In the genomic region with DNA sequence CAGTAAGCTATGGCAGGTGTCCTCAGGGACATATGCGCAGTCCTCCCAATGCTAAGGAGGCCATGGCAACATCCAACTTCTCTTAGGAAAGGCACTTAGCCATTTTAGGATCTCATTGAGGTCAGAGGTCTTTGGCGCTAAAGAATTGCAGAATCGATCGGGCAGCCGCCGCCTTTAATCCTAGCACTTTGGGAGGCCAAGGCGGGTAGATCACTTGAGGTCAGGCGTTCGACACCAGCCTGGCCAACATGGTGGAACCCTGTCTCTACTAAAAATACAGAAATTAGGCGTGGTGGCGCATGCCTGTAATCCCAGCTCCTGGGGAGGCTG, we compare ENCODE assay signal across 9 cellular contexts. TPM values are rescaled to one million over a fixed set of nuclear protein-coding genes. Genes with fewer than 3 reads are reported as not detected.
DNase-seq lines count a peak whose midpoint lies in the region; ATAC-seq and TF ChIP-seq lines count a peak whose summit lies in the region.
"Had no signal": no experiment of that assay in that cellular context is flagged by ENCODE, and none has a peak within 500 bp of the region (broad histone marks: within the 10 kb centered on the region; RNA-seq: fewer than 3 reads in every experiment).

No MANE protein-coding gene starts in this region.

- peak overlapping the region in 1 of 2 donors; percentile 23 for H3K9ac ChIP-seq in liver (ENCODE audit: low read depth in 1 of 2, low read length in 2 of 2)

- peaks cover 1 to 49% (median 36%) of the 10 kb centered on the region in 4 donors for H3K4me1 ChIP-seq in liver (ENCODE audit: control insufficient read depth in 4 of 4, insufficient read depth in 4 of 4, low read length in 3 of 4)
- H3K4me1 ChIP-seq in testis = peaks cover 15% of the 10 kb centered on the region

- peak overlapping the region in 2 of 3 donors; percentile 56 to 69 for H3K4me3 ChIP-seq in liver (ENCODE audit: low read depth in 1 of 3, low read length in 3 of 3)
- H3K4me3 ChIP-seq in testis = peak overlapping the region in 1 of 2 donors; percentile 89

- peak overlapping the region; percentile 82 for H3K4me3 Mint-ChIP-seq in activated naive CD4-positive, alpha-beta T cell treated with anti-CD3 and anti-CD28 coated beads, Interleukin-2, amount 10 ng/mL, durations not matched to agents 7 days and 5 days
- H3K4me3 Mint-ChIP-seq in activated naive CD8-positive, alpha-beta T cell treated with anti-CD3 and anti-CD28 coated beads for 36 hours = peak overlapping the region; percentile 88

- H3K27ac Mint-ChIP-seq in activated naive CD4-positive, alpha-beta T cell treated with anti-CD3 and anti-CD28 coated beads, Interleukin-2, amount 10 ng/mL, durations not matched to agents 7 days and 5 days = peak overlapping the region; percentile 86
- H3K27ac Mint-ChIP-seq in activated naive CD8-positive, alpha-beta T cell treated with anti-CD3 and anti-CD28 coated beads for 36 hours = peak overlapping the region; percentile 89

- ATAC-seq in HG02852 (IDR thresholded peaks at IDR 0.05; ENCODE audit: unreplicated experiment) = no peak

- H3K36me3 Mint-ChIP-seq in activated naive CD4-positive, alpha-beta T cell treated with anti-CD3 and anti-CD28 coated beads, Interleukin-2, amount 10 ng/mL, durations not matched to agents 7 days and 5 days = peaks cover 4% of the 10 kb centered on the region
- H3K36me3 Mint-ChIP-seq in activated naive CD8-positive, alpha-beta T cell treated with anti-CD3 and anti-CD28 coated beads for 36 hours = peaks cover 2% of the 10 kb centered on the region

- H3K36me3 ChIP-seq in liver (ENCODE audit: control insufficient read depth in 4 of 4, insufficient read depth in 3 of 4, low read depth in 1 of 4, low read length in 3 of 4) (peaks cover 0 to 2% (median under 1%) of the 10 kb centered on the region in 4 donors), testis (ENCODE audit: low read depth, missing control alignments) (no peaks in the 10 kb centered on the region)

- intact Hi-C loops in testis (cut with DNase I; ENCODE audit: low total_unique reads) = no loop called here

- TF ChIP-seq RAD21 in liver (IDR thresholded peaks at IDR 0.05) = no peak

- H3K9me3 ChIP-seq in liver (ENCODE audit: control insufficient read depth in 4 of 4, low read length in 3 of 4) (no peaks in the 10 kb centered on the region), testis (no peaks in the 10 kb centered on the region)

- H3K9me3 Mint-ChIP-seq in activated naive CD4-positive, alpha-beta T cell treated with anti-CD3 and anti-CD28 coated beads, Interleukin-2, amount 10 ng/mL, durations not matched to agents 7 days and 5 days = no peaks in the 10 kb centered on the region
- no peaks in the 10 kb centered on the region for H3K9me3 Mint-ChIP-seq in activated naive CD8-positive, alpha-beta T cell treated with anti-CD3 and anti-CD28 coated beads for 36 hours

- H3K27me3 Mint-ChIP-seq in activated naive CD4-positive, alpha-beta T cell treated with anti-CD3 and anti-CD28 coated beads, Interleukin-2, amount 10 ng/mL, durations not matched to agents 7 days and 5 days = peaks cover 15% of the 10 kb centered on the region
- no peaks in the 10 kb centered on the region for H3K27me3 Mint-ChIP-seq in activated naive CD8-positive, alpha-beta T cell treated with anti-CD3 and anti-CD28 coated beads for 36 hours

- TF ChIP-seq CTCF in liver (IDR thresholded peaks at IDR 0.05; ENCODE audit: low read depth, low read length, missing input control) (no peak), testis (IDR thresholded peaks at IDR 0.05) (no peak)

- H3K27ac ChIP-seq in liver (ENCODE audit: low read depth in 1 of 2, low read length in 2 of 2) = peak overlapping the region; percentile 88 to 93
- peak overlapping the region; percentile 83 to 89 for H3K27ac ChIP-seq in testis

- no peak for DNase-seq in activated naive CD4-positive, alpha-beta T cell treated with anti-CD3 and anti-CD28 coated beads, Interleukin-2, amount 10 ng/mL, durations not matched to agents 7 days and 5 days
- DNase-seq in activated naive CD4-positive, alpha-beta T cell treated with anti-CD3 and anti-CD28 coated beads, Interleukin-2, amount 50 U/mL, for 16 hours = no peak
- DNase-seq in activated naive CD8-positive, alpha-beta T cell treated with anti-CD3 and anti-CD28 coated beads for 36 hours = no peak
- DNase-seq in testis (no peak), NCI-H2107 treated with DMSO at 0.1 percent for 48 hours (lab: John Stamatoyannopoulos, UW; ENCODE audit: unreplicated experiment) (no peak), inferior parietal cortex (ENCODE audit: extremely low spot score) (no peak)
- DNase-seq: effector CD4-positive, alpha-beta T cell had no signal

- WGBS in liver = 51% methylated on average over 11 of the region's 11 CpGs
- WGBS in testis, 2 donors = 57 to 72% methylated on average over 3 to 11 of the region's 11 CpGs

- peaks cover 28% of the 10 kb centered on the region for H3K4me1 Mint-ChIP-seq in activated naive CD4-positive, alpha-beta T cell treated with anti-CD3 and anti-CD28 coated beads, Interleukin-2, amount 10 ng/mL, durations not matched to agents 7 days and 5 days
- H3K4me1 Mint-ChIP-seq in activated naive CD8-positive, alpha-beta T cell treated with anti-CD3 and anti-CD28 coated beads for 36 hours = peaks cover 22% of the 10 kb centered on the region

- CTCF ChIA-PET in activated naive CD4-positive, alpha-beta T cell treated with anti-CD3 and anti-CD28 coated beads, Interleukin-2, amount 10 ng/mL, durations not matched to agents 7 days and 5 days (lab: Charles Lee) = interaction anchor here (1.4 to 1.9 kb wide), 2 partner anchors 13 to 63 kb away, joined by 4 to 6 read pairs; a partner anchor contains a TSS

- TF ChIP-seq POLR2A in testis (IDR thresholded peaks at IDR 0.05) = no peak

- H3K27me3 ChIP-seq in liver (ENCODE audit: control insufficient read depth in 4 of 4, insufficient read depth in 4 of 4, low read length in 3 of 4) = no peaks in the 10 kb centered on the region
- no peaks in the 10 kb centered on the region for H3K27me3 ChIP-seq in testis

TF ChIP-seq in liver, 16 proteins besides CTCF, POLR2A, EP300 and RAD21:
- TF ChIP-seq RXRA (IDR thresholded peaks at IDR 0.05) (peak in 1 of 2 donors; percentile 75), EGR1 (IDR thresholded peaks at IDR 0.05; ENCODE audit: low read depth in 2 of 2) (no peak), SP1 (IDR thresholded peaks at IDR 0.05) (peak; percentile 23), HNF4A (conservative IDR thresholded peaks at IDR 0.05) (no peak), NR2F2 (IDR thresholded peaks at IDR 0.05) (peak; percentile 77), FOXA2 (IDR thresholded peaks at IDR 0.05) (no peak), GABPA (IDR thresholded peaks at IDR 0.05 in 1 of 2, conservative IDR thresholded peaks at IDR 0.05 in 1 of 2) (no peak), YY1 (IDR thresholded peaks at IDR 0.05) (no peak)
- TF ChIP-seq, protein P1, sequence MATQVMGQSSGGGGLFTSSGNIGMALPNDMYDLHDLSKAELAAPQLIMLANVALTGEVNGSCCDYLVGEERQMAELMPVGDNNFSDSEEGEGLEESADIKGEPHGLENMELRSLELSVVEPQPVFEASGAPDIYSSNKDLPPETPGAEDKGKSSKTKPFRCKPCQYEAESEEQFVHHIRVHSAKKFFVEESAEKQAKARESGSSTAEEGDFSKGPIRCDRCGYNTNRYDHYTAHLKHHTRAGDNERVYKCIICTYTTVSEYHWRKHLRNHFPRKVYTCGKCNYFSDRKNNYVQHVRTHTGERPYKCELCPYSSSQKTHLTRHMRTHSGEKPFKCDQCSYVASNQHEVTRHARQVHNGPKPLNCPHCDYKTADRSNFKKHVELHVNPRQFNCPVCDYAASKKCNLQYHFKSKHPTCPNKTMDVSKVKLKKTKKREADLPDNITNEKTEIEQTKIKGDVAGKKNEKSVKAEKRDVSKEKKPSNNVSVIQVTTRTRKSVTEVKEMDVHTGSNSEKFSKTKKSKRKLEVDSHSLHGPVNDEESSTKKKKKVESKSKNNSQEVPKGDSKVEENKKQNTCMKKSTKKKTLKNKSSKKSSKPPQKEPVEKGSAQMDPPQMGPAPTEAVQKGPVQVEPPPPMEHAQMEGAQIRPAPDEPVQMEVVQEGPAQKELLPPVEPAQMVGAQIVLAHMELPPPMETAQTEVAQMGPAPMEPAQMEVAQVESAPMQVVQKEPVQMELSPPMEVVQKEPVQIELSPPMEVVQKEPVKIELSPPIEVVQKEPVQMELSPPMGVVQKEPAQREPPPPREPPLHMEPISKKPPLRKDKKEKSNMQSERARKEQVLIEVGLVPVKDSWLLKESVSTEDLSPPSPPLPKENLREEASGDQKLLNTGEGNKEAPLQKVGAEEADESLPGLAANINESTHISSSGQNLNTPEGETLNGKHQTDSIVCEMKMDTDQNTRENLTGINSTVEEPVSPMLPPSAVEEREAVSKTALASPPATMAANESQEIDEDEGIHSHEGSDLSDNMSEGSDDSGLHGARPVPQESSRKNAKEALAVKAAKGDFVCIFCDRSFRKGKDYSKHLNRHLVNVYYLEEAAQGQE (IDR thresholded peaks at IDR 0.05) = no peak
- TF ChIP-seq, protein P2, sequence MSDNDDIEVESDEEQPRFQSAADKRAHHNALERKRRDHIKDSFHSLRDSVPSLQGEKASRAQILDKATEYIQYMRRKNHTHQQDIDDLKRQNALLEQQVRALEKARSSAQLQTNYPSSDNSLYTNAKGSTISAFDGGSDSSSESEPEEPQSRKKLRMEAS (IDR thresholded peaks at IDR 0.05) = no peak
TF ChIP-seq in liver: peak in this region for 3.

RNA-seq across cellular contexts. Expression of a gene that starts 1.2 kb away (rescaled TPM):
- 10 to 100 TPM; 73.1 to 81.6 TPM for total RNA-seq in activated naive CD8-positive, alpha-beta T cell treated with anti-CD3 and anti-CD28 coated beads for 36 hours
- total RNA-seq in liver (10 to 100 TPM; 39.5 to 67.1 TPM), testis (100 to 1,000 TPM; 146 to 176 TPM)
- polyA plus RNA-seq in liver (10 to 100 TPM; 51.1 to 68.8 TPM), testis (ENCODE audit: insufficient read depth, low read depth, low replicate concordance) (134 TPM)

RNA-seq across cellular contexts. Expression of a gene that starts 13.8 kb away (rescaled TPM):
- total RNA-seq in activated naive CD8-positive, alpha-beta T cell treated with anti-CD3 and anti-CD28 coated beads for 36 hours = 10 to 100 TPM; 26.3 to 30.3 TPM
- total RNA-seq in liver (10 to 100 TPM; 20.5 to 39.7 TPM), testis (10 to 100 TPM; 82.0 to 95.0 TPM)
- polyA plus RNA-seq in liver (10 to 100 TPM; 22.0 to 25.5 TPM), testis (ENCODE audit: insufficient read depth, low read depth, low replicate concordance) (106 TPM)
